Comparison of ENCODE assay signal across 8 cellular contexts in the genomic region with DNA sequence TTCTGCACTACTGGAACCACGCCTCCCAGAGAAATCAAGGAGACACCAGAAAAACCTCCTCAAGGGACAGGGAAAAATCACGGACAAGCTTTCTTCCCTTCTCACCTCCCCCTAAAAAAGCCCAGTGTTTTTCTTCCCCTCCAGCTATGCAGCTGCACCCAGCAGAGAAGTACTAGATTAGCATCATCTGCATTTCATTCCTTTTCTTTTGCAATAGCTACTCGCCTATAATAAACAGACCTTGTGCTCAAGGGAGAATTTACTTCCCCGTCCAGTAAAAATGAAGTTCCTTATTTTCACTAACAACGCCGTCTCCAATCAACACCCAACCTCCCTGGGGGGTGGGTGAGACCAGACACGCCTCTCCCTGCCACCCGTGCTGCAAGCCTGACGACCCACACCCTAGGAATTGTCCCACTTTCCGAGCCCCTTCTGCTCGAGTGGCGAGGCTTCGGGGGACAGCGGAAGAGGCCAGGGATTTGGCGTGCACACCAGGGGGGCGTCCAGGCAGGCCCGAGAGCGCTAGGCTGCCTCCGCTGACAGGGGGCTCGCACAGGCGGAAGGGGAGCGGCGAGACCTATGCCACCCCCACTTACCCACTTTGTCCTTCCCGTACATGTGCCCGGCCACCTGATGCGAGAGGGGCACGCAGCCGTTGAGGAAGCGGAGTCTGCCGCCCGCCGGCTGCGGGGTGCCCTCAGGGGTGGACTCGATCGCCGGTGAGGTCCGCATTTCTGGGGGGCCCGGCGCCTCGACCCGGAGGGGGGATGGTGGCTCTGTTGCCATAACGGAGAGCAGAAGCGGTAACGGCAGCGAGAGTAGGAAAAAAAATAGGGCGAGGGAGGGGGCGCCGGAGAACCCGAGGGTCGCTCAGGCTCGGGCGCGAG. TPM values are rescaled to one million over a fixed set of nuclear protein-coding genes. Genes with fewer than 3 reads are reported as not detected.
DNase-seq lines count a peak whose midpoint lies in the region; ATAC-seq, FAIRE-seq and TF ChIP-seq lines count a peak whose summit lies in the region.

No MANE protein-coding gene starts in this region.

- 1% methylated on average over 50 to 53 of the region's 53 CpGs for WGBS in heart right ventricle, 2 donors
- WGBS in pancreas, 2 donors, result 0% methylated on average over 52 to 53 of the region's 53 CpGs

- DNase-seq in A172 (ENCODE audit: low spot score) (peak; percentile 25), SK-N-MC (ENCODE audit: low read depth, low spot score) (no peak), amygdala (lab: John Stamatoyannopoulos, UW) (peak in 45 of 56 donors; percentile 1 to 70 (median 44)), heart right ventricle (peak; percentile 42 to 60), pancreas (peak; percentile 53 to 83 (median 62))

- FAIRE-seq in pancreas (lab: Jason Lieb, UNC), result no peak

- H3K27me3 ChIP-seq in heart right ventricle, result no peaks in the 10 kb centered on the region
- H3K27me3 ChIP-seq in pancreas, result no peaks in the 10 kb centered on the region

- H3K9me3 ChIP-seq in SK-N-MC (ENCODE audit: low read depth, low read length) (no peaks in the 10 kb centered on the region), heart right ventricle (no peaks in the 10 kb centered on the region), pancreas (no peaks in the 10 kb centered on the region)

- peaks cover 0 to 52% (median 33%) of the 10 kb centered on the region in 9 donors for H3K4me1 ChIP-seq in heart right ventricle
- H3K4me1 ChIP-seq in pancreas, result peaks cover 0 to 23% (median 18%) of the 10 kb centered on the region in 3 donors

- TF ChIP-seq POLR2A in GM18505 (IDR thresholded peaks at IDR 0.05; ENCODE audit: borderline replicate concordance, extremely low read depth, insufficient read depth, insufficient read length), result no peak

- H3K36me3 ChIP-seq in SK-N-MC (ENCODE audit: insufficient read depth, low read length) (no peaks in the 10 kb centered on the region), heart right ventricle (no peaks in the 10 kb centered on the region), pancreas (no peaks in the 10 kb centered on the region)

- intact Hi-C loops in heart right ventricle (cut with DNase I), result loop anchor here in 2 of 10 donors (2.0 kb wide), 1 partner anchor 68 kb away; the partner anchor contains the start of gene UBE2D1 (in 2 of the 2)
- intact Hi-C loops in pancreas (cut with DNase I), result no loop called here

- H3K27ac ChIP-seq in SK-N-MC (peak overlapping the region; percentile 70), heart right ventricle (peak overlapping the region; percentile 82 to 97 (median 94)), pancreas (peak overlapping the region; percentile 95 to 98 (median 98))

- ATAC-seq in GM18505 (IDR thresholded peaks at IDR 0.05; ENCODE audit: unreplicated experiment), result peak; percentile 7
- ATAC-seq in HG03280 (IDR thresholded peaks at IDR 0.05; ENCODE audit: unreplicated experiment), result peak; percentile 7
- ATAC-seq in heart right ventricle, result peak in 7 of 8 donors; percentile 1 to 8 (median 2)
- peak; percentile 20 to 26 (median 24) for ATAC-seq in pancreas
- ATAC-seq in HG02610 (IDR thresholded peaks at IDR 0.05; ENCODE audit: unreplicated experiment), result no peak

- peak overlapping the region; percentile 57 for H3K9ac ChIP-seq in SK-N-MC (ENCODE audit: insufficient read length)

- H3K4me3 ChIP-seq in SK-N-MC, result peak overlapping the region; percentile 86
- H3K4me3 ChIP-seq in heart right ventricle, result peak overlapping the region; percentile 72 to 87 (median 82)
- peak overlapping the region; percentile 34 to 88 (median 73) for H3K4me3 ChIP-seq in pancreas

- TF ChIP-seq CTCF in heart right ventricle (IDR thresholded peaks at IDR 0.05) (peak in 1 of 9 donors; percentile 17), pancreas (IDR thresholded peaks at IDR 0.05) (no peak)

RNA-seq across cellular contexts. Expression of gene IPMK, which starts 0.6 kb away (rescaled TPM):
- total RNA-seq in A172 (2014; rRNA removed; shearing (Covaris generic)), result 5.4 and 8.1 TPM in 2 replicates
- total RNA-seq in heart right ventricle (1 to 10 TPM; 1.8 to 5.0 (median 2.6) TPM), pancreas (1 to 10 TPM; 2.2 to 4.6 (median 3.0) TPM)
- polyA plus RNA-seq in heart right ventricle (1 to 10 TPM in 1 of 2 donors, under 1 TPM in 1; 0.93 to 1.3 TPM), pancreas (1 to 10 TPM; 1.1 to 2.2 TPM)

RNA-seq across cellular contexts. Expression of gene CISD1, which starts 1.9 kb away (rescaled TPM):
- total RNA-seq in A172 (2014; rRNA removed; shearing (Covaris generic)), result 31.9 and 71.3 TPM in 2 replicates
- total RNA-seq in heart right ventricle (100 to 1,000 TPM; 135 to 204 (median 179) TPM), pancreas (10 to 100 TPM in 5 of 6 donors, 1 to 10 TPM in 1; 6.1 to 15.3 (median 11.1) TPM)
- polyA plus RNA-seq in heart right ventricle (100 to 1,000 TPM in 1 of 2 donors, 10 to 100 TPM in 1; 34.4 to 111 TPM), pancreas (10 to 100 TPM in 1 of 2 donors, 1 to 10 TPM in 1; 3.2 to 18.1 TPM)
